In genomic region chr1:200774735-200775449, GRCh38 we compare ENCODE assay signal across 18 cellular contexts. TPM values are rescaled to one million over a fixed set of nuclear protein-coding genes. Genes with fewer than 3 reads are reported as not detected.
DNase-seq lines count a peak whose midpoint lies in the region; ATAC-seq, FAIRE-seq and TF ChIP-seq lines count a peak whose summit lies in the region.
"Had no signal": no experiment of that assay in that cellular context is flagged by ENCODE, and none has a peak within 500 bp of the region (broad histone marks: within the 10 kb centered on the region; RNA-seq: fewer than 3 reads in every experiment).

No MANE protein-coding gene starts in this region.

- no peak overlapping the region for H3K4me2 ChIP-seq in smooth muscle cell
- H3K4me2 ChIP-seq: hepatocyte had no signal

- peaks cover 9% of the 10 kb centered on the region for H3F3A ChIP-seq in smooth muscle cell (ENCODE audit: low read depth)

- no peaks in the 10 kb centered on the region for H3K4me1 ChIP-seq in endodermal cell (ENCODE audit: control insufficient read depth, insufficient read depth, low read length)
- H3K4me1 ChIP-seq in smooth muscle cell (ENCODE audit: low read depth) = peaks cover 6% of the 10 kb centered on the region
- H3K4me1 ChIP-seq: SJCRH30 had no signal

- no peak overlapping the region for H3K9ac ChIP-seq in endodermal cell (ENCODE audit: extremely low read depth, low read length, poor library complexity, severe bottlenecking)
- no peak overlapping the region for H3K9ac ChIP-seq in smooth muscle cell (ENCODE audit: low read depth)

- H3K4me3 ChIP-seq in endodermal cell (ENCODE audit: low read length) (no peak overlapping the region), smooth muscle cell (no peak overlapping the region)
- H3K4me3 ChIP-seq: hepatocyte, SJCRH30 had no signal

- H3K27me3 ChIP-seq in endodermal cell (ENCODE audit: control insufficient read depth, insufficient read depth, low read length, poor library complexity, severe bottlenecking) (no peaks in the 10 kb centered on the region), smooth muscle cell (ENCODE audit: low read depth) (no peaks in the 10 kb centered on the region)
- H3K27me3 ChIP-seq: hepatocyte, SJCRH30 had no signal

- TF ChIP-seq CTCF in endodermal cell (conservative IDR thresholded peaks at IDR 0.05) (no peak), smooth muscle cell (IDR thresholded peaks at IDR 0.05; ENCODE audit: borderline replicate concordance, insufficient read depth, poor library complexity, severe bottlenecking) (no peak)

- no peak overlapping the region for H3K4me3 Mint-ChIP-seq in endodermal cell
- H3K4me3 Mint-ChIP-seq: B cell had no signal

- H3K79me2 ChIP-seq in smooth muscle cell (ENCODE audit: low read depth) = peaks cover 83% of the 10 kb centered on the region

- H2AFZ ChIP-seq in smooth muscle cell (ENCODE audit: low read depth) = no peak overlapping the region
- H2AFZ ChIP-seq: hepatocyte had no signal

- H4K20me1 ChIP-seq in smooth muscle cell (ENCODE audit: low read depth) = peaks cover 71% of the 10 kb centered on the region

- H3K36me3 ChIP-seq in endodermal cell (ENCODE audit: control insufficient read depth, insufficient read depth, low read length) (peaks cover 18% of the 10 kb centered on the region), smooth muscle cell (ENCODE audit: low read depth) (no peaks in the 10 kb centered on the region)
- H3K36me3 ChIP-seq: SJCRH30 had no signal

- FAIRE-seq in GM12891 (lab: Jason Lieb, UNC) = peak; percentile 60
- FAIRE-seq: bronchial epithelial cell, endometrium had no signal

- H3K9me3 ChIP-seq in endodermal cell (ENCODE audit: control insufficient read depth, low read length) = no peaks in the 10 kb centered on the region
- no peaks in the 10 kb centered on the region for H3K9me3 ChIP-seq in smooth muscle cell (replicated peaks; ENCODE audit: low read depth)
- H3K9me3 ChIP-seq: SJCRH30 had no signal

- H3K4me1 Mint-ChIP-seq in endodermal cell = peaks cover 4% of the 10 kb centered on the region

- H3K27ac ChIP-seq in endodermal cell (ENCODE audit: low read depth, low read length) (no peak overlapping the region), smooth muscle cell (ENCODE audit: low read depth) (peak overlapping the region; percentile 25)
- H3K27ac ChIP-seq: hepatocyte, SJCRH30 had no signal

- 95% methylated on average over 2 of the region's 2 CpGs; no CpG with 5 or more reads in 1 of the 2 experiments for WGBS in endodermal cell (ENCODE audit: insufficient coverage in 1 of 2, insufficient read length in 1 of 2), 2 experiments
- WGBS in smooth muscle cell (ENCODE audit: low lambda C conversion rate) = 84% methylated on average over 2 of the region's 2 CpGs

- TF ChIP-seq POLR2A in GM12891 (IDR thresholded peaks at IDR 0.05; ENCODE audit: low read depth, low read length) = no peak

- H3K9me3 Mint-ChIP-seq in endodermal cell = no peaks in the 10 kb centered on the region

- no peak for DNase-seq in GM12891 (ENCODE audit: insufficient read length, low spot score)
- DNase-seq in endodermal cell = no peak
- DNase-seq in smooth muscle cell (lab: John Stamatoyannopoulos, UW; ENCODE audit: unreplicated experiment) = no peak
- DNase-seq in foreskin melanocyte = no peak
- DNase-seq in NCI-H2171 (lab: John Stamatoyannopoulos, UW) = no peak
- DNase-seq in NK-92 (lab: John Stamatoyannopoulos, UW; ENCODE audit: unreplicated experiment) = no peak
- DNase-seq: activated CD8-positive, alpha-beta memory T cell treated with anti-CD3 and anti-CD28 coated beads for 24 hours; activated effector memory CD4-positive, alpha-beta T cell treated with anti-CD3 and anti-CD28 coated beads, Interleukin-2, amount 50 U/mL, for 16 hours; DND-41; NCI-H2107; SJCRH30; stimulated activated CD8-positive, alpha-beta memory T cell treated with anti-CD3 and anti-CD28 coated beads, Interleukin-4, amount 100 ng/mL, for 48 hours had no signal

- peaks cover 17% of the 10 kb centered on the region for H3K36me3 Mint-ChIP-seq in endodermal cell (ENCODE audit: low read depth)

- H3K27me3 Mint-ChIP-seq in endodermal cell (ENCODE audit: insufficient read depth) = no peaks in the 10 kb centered on the region
- H3K27me3 Mint-ChIP-seq: B cell had no signal

- peak overlapping the region; percentile 12 for H3K27ac Mint-ChIP-seq in endodermal cell
- H3K27ac Mint-ChIP-seq: B cell had no signal

- ATAC-seq in HG02973 (IDR thresholded peaks at IDR 0.05; ENCODE audit: unreplicated experiment) (peak; percentile 35), GM21515 (IDR thresholded peaks at IDR 0.05; ENCODE audit: unreplicated experiment) (no peak)

TF ChIP-seq in GM12891, 5 proteins besides CTCF, POLR2A, EP300 and RAD21:
- no peak for TF ChIP-seq POU2F2 (IDR thresholded peaks at IDR 0.05; ENCODE audit: low read depth, low read length)
- TF ChIP-seq SPI1 (IDR thresholded peaks at IDR 0.05; ENCODE audit: low read depth, low read length) = peak; percentile 95

RNA-seq across cellular contexts. Expression of gene CAMSAP2, which starts 36.2 kb away (rescaled TPM):
- 5.7 TPM for polyA plus RNA-seq in GM12891 (2012; ENCODE audit: low read depth, missing spikeins)
- total RNA-seq in endodermal cell = 10 to 100 TPM; 22.1 to 22.2 TPM
- polyA plus RNA-seq in endodermal cell (2013, experiment 1 of 2) = 24.6 TPM
- 25.5 TPM for polyA plus RNA-seq in endodermal cell (2013, experiment 2 of 2)
- 57.5 and 61.1 TPM in 2 replicates for total RNA-seq in smooth muscle cell
- polyA plus RNA-seq in smooth muscle cell = 12.9 and 20.5 TPM in 2 replicates
